ENCODE assay signal across 2 cellular contexts in the genomic region with DNA sequence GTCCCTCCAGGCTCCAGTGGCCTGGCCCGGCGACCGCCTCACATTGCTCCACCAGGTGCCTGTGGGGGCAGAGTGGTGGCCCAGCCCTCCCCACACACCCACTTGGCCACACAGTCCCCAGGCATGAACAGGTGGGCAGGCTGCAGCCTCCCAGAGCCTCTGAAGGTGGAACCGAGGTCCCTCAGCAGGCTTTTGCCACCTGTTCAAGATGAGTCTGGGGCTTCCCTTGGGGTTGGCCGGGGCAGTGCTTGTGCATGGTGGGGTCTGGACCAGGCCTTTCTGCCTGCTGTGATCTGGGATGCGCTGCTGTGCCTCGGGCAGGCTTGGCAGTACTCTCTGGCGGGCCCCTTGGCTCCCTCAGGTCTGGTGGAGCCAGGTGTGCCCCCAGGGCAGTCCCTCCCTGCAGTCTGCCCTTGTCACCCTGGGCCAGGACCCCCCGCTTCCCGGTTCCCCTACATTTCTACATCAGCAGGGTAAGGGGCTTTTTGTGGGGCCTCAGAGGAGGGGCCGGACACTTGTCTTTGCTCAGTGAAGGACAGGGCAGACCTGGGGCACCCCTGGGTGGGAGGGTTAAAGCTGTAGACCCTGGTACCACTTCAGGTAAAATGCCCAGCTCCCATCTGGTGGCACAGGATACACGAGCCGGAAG.
TF ChIP-seq lines count a peak whose summit lies in the region.

No MANE protein-coding gene starts in this region.

TF ChIP-seq in HEK293, 187 proteins besides CTCF, POLR2A, EP300 and RAD21:
- TF ChIP-seq ZNF10 (tag by site-specific recombination; IDR thresholded peaks at IDR 0.05) (no peak), GLIS2 (tag by site-specific recombination; IDR thresholded peaks at IDR 0.05) (peak; percentile 36; the same call in 1 of the 2 replicates), RBAK (tag by site-specific recombination; IDR thresholded peaks at IDR 0.05) (no peak), ZFHX2 (tag by site-specific recombination; conservative IDR thresholded peaks at IDR 0.05) (peak; percentile 32; the same call in 1 of the 2 replicates), EGR2 (tag by site-specific recombination; IDR thresholded peaks at IDR 0.05; ENCODE audit: low read depth) (0 out of 2 replicates have a peak, but pooled peaks have one; percentile 35), SCRT2 (tag by site-specific recombination; IDR thresholded peaks at IDR 0.05) (peak; percentile 47; the same call in 1 of the 2 replicates)
- TF ChIP-seq, protein P1, sequence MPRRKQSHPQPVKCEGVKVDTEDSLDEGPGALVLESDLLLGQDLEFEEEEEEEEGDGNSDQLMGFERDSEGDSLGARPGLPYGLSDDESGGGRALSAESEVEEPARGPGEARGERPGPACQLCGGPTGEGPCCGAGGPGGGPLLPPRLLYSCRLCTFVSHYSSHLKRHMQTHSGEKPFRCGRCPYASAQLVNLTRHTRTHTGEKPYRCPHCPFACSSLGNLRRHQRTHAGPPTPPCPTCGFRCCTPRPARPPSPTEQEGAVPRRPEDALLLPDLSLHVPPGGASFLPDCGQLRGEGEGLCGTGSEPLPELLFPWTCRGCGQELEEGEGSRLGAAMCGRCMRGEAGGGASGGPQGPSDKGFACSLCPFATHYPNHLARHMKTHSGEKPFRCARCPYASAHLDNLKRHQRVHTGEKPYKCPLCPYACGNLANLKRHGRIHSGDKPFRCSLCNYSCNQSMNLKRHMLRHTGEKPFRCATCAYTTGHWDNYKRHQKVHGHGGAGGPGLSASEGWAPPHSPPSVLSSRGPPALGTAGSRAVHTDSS (tag by site-specific recombination; IDR thresholded peaks at IDR 0.05), result no peak

TF ChIP-seq in GM12878, 131 proteins besides CTCF, POLR2A, EP300 and RAD21:
- TF ChIP-seq BACH1 (IDR thresholded peaks at IDR 0.05; ENCODE audit: borderline replicate concordance) (no peak), POLR2AphosphoS5 (IDR thresholded peaks at IDR 0.05; ENCODE audit: low read length) (peak; percentile 40; the same call in 1 of the 2 replicates)
